1 cellular context compared by ENCODE assay signal in the genomic region with DNA sequence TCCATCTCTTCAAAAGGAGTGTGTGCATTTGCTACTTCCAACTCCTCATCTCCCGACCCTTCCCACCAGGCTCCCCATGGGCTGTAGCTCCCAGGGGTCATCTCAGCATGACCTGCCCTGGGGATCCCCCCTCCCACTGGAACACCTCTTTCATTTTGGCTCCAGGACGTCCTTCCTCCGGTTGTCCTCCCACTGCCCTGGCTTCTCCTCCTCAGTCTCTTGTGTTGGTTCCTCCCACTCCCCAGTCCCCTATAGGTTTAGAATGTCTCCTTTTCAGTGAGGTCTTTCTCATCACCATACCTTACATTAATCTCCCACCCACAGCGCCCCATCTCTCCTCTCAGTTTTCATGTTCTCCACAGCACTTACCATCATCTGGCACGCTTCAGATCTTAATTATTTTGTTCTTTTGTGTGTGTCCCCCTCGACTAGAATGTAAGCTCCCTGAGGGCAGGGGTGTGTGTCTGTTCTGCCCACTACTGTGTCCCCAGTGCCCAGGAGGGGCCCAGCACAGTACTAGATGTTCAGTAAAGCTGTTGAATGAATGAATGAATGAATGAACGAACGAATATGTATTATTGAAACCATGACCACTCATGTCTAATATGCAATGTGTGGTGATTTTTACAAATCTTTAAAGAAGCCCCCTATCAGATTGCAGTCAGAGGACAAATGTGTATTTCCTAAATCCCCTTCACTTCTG.
TF ChIP-seq lines count a peak whose summit lies in the region.

No MANE protein-coding gene starts in this region.

TF ChIP-seq in K562, 482 proteins besides CTCF, POLR2A, EP300 and RAD21 (continues in another document):
- TF ChIP-seq SRSF7 (optimal IDR thresholded peaks at IDR 0.05; ENCODE audit: low read depth, low read length), result no peak
- no peak for TF ChIP-seq ELF4 (CRISPR knock-in tag; IDR thresholded peaks at IDR 0.05)
- TF ChIP-seq CCNT2 (IDR thresholded peaks at IDR 0.05; ENCODE audit: borderline replicate concordance, extremely low read depth, insufficient read length, low read depth, low read length), result no peak
- no peak for TF ChIP-seq NCOA4 (IDR thresholded peaks at IDR 0.05; ENCODE audit: partially characterized antibody)
- no peak for TF ChIP-seq CGGBP1 (CRISPR knock-in tag; IDR thresholded peaks at IDR 0.05)
- no peak for TF ChIP-seq SIRT6 (IDR thresholded peaks at IDR 0.05; ENCODE audit: low read depth, low read length)
- TF ChIP-seq ETV5 (CRISPR knock-in tag; IDR thresholded peaks at IDR 0.05; ENCODE audit: low read depth), result no peak
- TF ChIP-seq TFE3 (CRISPR knock-in tag; IDR thresholded peaks at IDR 0.05), result no peak
- TF ChIP-seq ZNF316 (IDR thresholded peaks at IDR 0.05), result peak; percentile 91
- TF ChIP-seq ZNF324 (CRISPR knock-in tag; IDR thresholded peaks at IDR 0.05), result no peak
- no peak for TF ChIP-seq SPI1 (IDR thresholded peaks at IDR 0.05; ENCODE audit: borderline replicate concordance, low read depth, low read length)
- no peak; the same call in 1 of the 2 replicates for TF ChIP-seq CC2D1A (IDR thresholded peaks at IDR 0.05)
- TF ChIP-seq CBFA2T2 (conservative IDR thresholded peaks at IDR 0.05), result no peak
- no peak for TF ChIP-seq POLR2AphosphoS2 (IDR thresholded peaks at IDR 0.05; ENCODE audit: low read length)
- TF ChIP-seq TRIM24 (IDR thresholded peaks at IDR 0.05), result 0 out of 4 replicates have a peak, but pooled peaks of 1 of the 2 experiments have one; percentile 27
- TF ChIP-seq ZC3H8 (IDR thresholded peaks at IDR 0.05), result no peak
- no peak for TF ChIP-seq NFRKB (IDR thresholded peaks at IDR 0.05; ENCODE audit: low read depth)
- TF ChIP-seq ARID1B (IDR thresholded peaks at IDR 0.05), result no peak
- TF ChIP-seq ZNF232 (CRISPR knock-in tag; IDR thresholded peaks at IDR 0.05), result no peak
- no peak for TF ChIP-seq SRSF9 (IDR thresholded peaks at IDR 0.05; ENCODE audit: borderline replicate concordance, low read depth, low read length)
- no peak for TF ChIP-seq FOXJ2 (tag; IDR thresholded peaks at IDR 0.05)
- TF ChIP-seq, protein P1, sequence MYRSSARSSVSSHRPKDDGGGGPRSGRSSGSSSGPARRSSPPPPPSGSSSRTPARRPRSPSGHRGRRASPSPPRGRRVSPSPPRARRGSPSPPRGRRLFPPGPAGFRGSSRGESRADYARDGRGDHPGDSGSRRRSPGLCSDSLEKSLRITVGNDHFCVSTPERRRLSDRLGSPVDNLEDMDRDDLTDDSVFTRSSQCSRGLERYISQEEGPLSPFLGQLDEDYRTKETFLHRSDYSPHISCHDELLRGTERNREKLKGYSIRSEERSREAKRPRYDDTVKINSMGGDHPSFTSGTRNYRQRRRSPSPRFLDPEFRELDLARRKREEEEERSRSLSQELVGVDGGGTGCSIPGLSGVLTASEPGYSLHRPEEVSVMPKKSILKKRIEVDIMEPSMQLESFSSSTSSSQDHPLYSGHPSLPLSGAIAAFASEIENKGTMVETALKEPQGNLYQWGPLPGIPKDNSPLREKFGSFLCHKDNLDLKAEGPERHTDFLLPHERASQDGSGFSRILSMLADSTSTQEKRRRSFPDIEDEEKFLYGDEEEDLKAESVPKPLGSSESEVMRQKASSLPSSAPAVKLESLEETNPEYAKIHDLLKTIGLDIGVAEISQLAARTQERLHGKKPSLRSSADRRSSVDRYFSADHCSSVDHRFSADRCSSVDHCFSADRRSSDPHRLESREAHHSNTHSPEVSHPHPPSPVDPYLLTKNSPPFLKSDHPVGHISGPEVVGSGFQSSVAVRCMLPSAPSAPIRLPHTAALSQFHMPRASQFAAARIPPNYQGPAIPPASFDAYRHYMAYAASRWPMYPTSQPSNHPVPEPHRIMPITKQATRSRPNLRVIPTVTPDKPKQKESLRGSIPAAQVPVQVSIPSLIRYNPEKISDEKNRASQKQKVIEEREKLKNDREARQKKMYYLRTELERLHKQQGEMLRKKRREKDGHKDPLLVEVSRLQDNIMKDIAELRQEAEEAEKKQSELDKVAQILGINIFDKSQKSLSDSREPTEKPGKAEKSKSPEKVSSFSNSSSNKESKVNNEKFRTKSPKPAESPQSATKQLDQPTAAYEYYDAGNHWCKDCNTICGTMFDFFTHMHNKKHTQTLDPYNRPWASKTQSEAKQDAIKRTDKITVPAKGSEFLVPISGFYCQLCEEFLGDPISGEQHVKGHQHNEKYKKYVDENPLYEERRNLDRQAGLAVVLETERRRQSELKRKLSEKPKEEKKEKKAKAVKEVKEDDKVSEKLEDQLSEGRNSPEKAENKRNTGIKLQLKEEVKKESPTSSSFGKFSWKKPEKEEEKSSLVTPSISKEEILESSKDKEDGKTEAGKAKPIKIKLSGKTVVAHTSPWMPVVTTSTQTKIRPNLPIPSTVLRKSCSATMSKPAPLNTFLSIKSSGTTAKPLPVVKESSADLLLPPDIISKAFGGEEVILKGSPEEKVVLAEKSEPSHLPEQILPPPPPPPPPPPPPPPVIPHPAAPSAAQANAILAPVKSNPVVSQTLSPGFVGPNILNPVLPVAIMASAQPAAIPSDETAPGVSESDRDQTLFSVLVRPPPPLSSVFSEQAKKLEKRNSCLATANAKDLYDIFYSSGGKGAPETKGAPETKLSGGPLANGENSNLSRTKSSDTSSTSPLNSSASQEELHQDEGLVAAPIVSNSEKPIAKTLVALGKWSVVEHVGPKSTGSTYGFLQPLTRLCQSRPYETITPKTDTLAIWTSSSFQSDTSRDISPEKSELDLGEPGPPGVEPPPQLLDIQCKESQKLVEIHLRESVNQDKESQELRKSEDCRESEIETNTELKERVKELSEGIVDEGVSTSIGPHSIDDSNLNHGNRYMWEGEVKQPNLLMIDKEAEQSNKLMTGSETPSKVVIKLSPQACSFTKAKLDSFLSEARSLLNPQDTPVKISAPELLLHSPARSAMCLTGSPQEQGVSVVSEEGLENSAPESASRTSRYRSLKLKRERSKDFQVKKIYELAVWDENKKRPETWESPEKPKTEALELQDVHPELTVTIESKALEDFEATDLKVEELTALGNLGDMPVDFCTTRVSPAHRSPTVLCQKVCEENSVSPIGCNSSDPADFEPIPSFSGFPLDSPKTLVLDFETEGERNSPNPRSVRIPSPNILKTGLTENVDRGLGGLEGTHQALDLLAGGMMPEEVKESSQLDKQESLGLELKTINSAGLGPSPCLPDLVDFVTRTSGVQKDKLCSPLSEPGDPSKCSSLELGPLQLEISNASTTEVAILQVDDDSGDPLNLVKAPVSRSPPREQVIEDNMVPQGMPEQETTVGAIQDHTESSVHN (IDR thresholded peaks at IDR 0.05; ENCODE audit: borderline replicate concordance in 1 of 2, low read depth in 1 of 2), result no peak
- peak; percentile 64 for TF ChIP-seq ZNF24 (IDR thresholded peaks at IDR 0.05)
- TF ChIP-seq CBX3 (IDR thresholded peaks at IDR 0.05; ENCODE audit: borderline replicate concordance in 1 of 2, low read length in 2 of 2), result peak in 1 of 2 experiments; percentile 72; a peak in 2 of 3 replicates
- no peak for TF ChIP-seq ZNF766 (CRISPR knock-in tag; conservative IDR thresholded peaks at IDR 0.05)
- TF ChIP-seq USF1 (CRISPR knock-in tag; IDR thresholded peaks at IDR 0.05), result no peak
- TF ChIP-seq RCOR1 (IDR thresholded peaks at IDR 0.05; ENCODE audit: borderline replicate concordance in 1 of 2, low read depth in 2 of 2, low read length in 2 of 2), result no peak
- TF ChIP-seq TRIM28 (IDR thresholded peaks at IDR 0.05), result peak; percentile 89
- no peak for TF ChIP-seq MTF1 (CRISPR knock-in tag; IDR thresholded peaks at IDR 0.05; ENCODE audit: borderline replicate concordance)
- TF ChIP-seq ZNF551 (CRISPR knock-in tag; IDR thresholded peaks at IDR 0.05), result no peak
- TF ChIP-seq MCM7 (IDR thresholded peaks at IDR 0.05), result no peak
- TF ChIP-seq POLR2AphosphoS5 (IDR thresholded peaks at IDR 0.05; ENCODE audit: control insufficient read depth, insufficient read depth, low read depth, low read length), result no peak
- no peak for TF ChIP-seq RREB1 (CRISPR knock-in tag; IDR thresholded peaks at IDR 0.05)
- no peak for TF ChIP-seq HOXB6 (CRISPR knock-in tag; IDR thresholded peaks at IDR 0.05; ENCODE audit: borderline replicate concordance)
- TF ChIP-seq ZNF75A (CRISPR knock-in tag; IDR thresholded peaks at IDR 0.05), result no peak
- TF ChIP-seq PHF20 (IDR thresholded peaks at IDR 0.05; ENCODE audit: partially characterized antibody), result no peak
- TF ChIP-seq, protein P2, sequence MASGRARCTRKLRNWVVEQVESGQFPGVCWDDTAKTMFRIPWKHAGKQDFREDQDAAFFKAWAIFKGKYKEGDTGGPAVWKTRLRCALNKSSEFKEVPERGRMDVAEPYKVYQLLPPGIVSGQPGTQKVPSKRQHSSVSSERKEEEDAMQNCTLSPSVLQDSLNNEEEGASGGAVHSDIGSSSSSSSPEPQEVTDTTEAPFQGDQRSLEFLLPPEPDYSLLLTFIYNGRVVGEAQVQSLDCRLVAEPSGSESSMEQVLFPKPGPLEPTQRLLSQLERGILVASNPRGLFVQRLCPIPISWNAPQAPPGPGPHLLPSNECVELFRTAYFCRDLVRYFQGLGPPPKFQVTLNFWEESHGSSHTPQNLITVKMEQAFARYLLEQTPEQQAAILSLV (tag; IDR thresholded peaks at IDR 0.05), result no peak
- 0 out of 2 replicates have a peak, but pooled peaks have one; percentile 63 for TF ChIP-seq ADNP (tag; IDR thresholded peaks at IDR 0.05)
